Comparison of ENCODE assay signal across 16 cellular contexts in genomic region chr4:42008011-42008786, GRCh38. TPM values are rescaled to one million over a fixed set of nuclear protein-coding genes. Genes with fewer than 3 reads are reported as not detected.
DNase-seq lines count a peak whose midpoint lies in the region; ATAC-seq and TF ChIP-seq lines count a peak whose summit lies in the region.
"Had no signal": no experiment of that assay in that cellular context is flagged by ENCODE, and none has a peak within 500 bp of the region (broad histone marks: within the 10 kb centered on the region; RNA-seq: fewer than 3 reads in every experiment).

No MANE protein-coding gene starts in this region.

- 95 to 98% (median 96%) methylated on average over 3 of the region's 3 CpGs for WGBS in spleen, 5 donors

- ATAC-seq in WTC11 (no peak), left lobe of liver (no peak)
- ATAC-seq in stimulated activated effector memory CD8-positive, alpha-beta T cell treated with anti-CD3 and anti-CD28 coated beads, Interleukin-12 subunit alpha, Interleukin-12 subunit beta, amount 100 ng/mL, for 72 hours, result no peak
- ATAC-seq: CD8-positive, alpha-beta T cell had no signal

- H3K4me3 ChIP-seq in cardiac muscle cell, result no peak overlapping the region
- H3K4me3 ChIP-seq in left ventricle myocardium inferior, result no peak overlapping the region
- H3K4me3 ChIP-seq in spleen, result no peak overlapping the region
- H3K4me3 ChIP-seq: GM23248 had no signal

- H3K4me1 ChIP-seq in cardiac muscle cell (ENCODE audit: low read depth), result peaks cover 8% of the 10 kb centered on the region
- H3K4me1 ChIP-seq in left ventricle myocardium inferior, result peaks cover 44% of the 10 kb centered on the region
- peaks cover 0 to 10% (median 1%) of the 10 kb centered on the region in 6 donors for H3K4me1 ChIP-seq in spleen
- H3K4me1 ChIP-seq: Caco-2 had no signal

- H3K4me3 Mint-ChIP-seq in WTC11, result no peak overlapping the region
- no peak overlapping the region for H3K4me3 Mint-ChIP-seq in stimulated activated effector memory CD8-positive, alpha-beta T cell treated with anti-CD3 and anti-CD28 coated beads, Interleukin-12 subunit alpha, Interleukin-12 subunit beta, amount 100 ng/mL, for 72 hours
- H3K4me3 Mint-ChIP-seq: CD4-positive, CD25-positive, alpha-beta regulatory T cell; CD8-positive, alpha-beta T cell had no signal

- H3K27me3 ChIP-seq in cardiac muscle cell (no peaks in the 10 kb centered on the region), left ventricle myocardium inferior (ENCODE audit: low read depth) (no peaks in the 10 kb centered on the region), spleen (replicated peaks in 1 of 7) (no peaks in the 10 kb centered on the region)

- POLR2A ChIA-PET in WTC11 (lab: Charles Lee), result no interaction called here

- intact Hi-C loops in left ventricle myocardium inferior (cut with micrococcal nuclease) (no loop called here), spleen (cut with DNase I; ENCODE audit: low total_unique reads) (no loop called here)

- peaks cover 7% of the 10 kb centered on the region; the same call in 1 of the 2 replicates for H3K36me3 Mint-ChIP-seq in WTC11
- peaks cover 63% of the 10 kb centered on the region for H3K36me3 Mint-ChIP-seq in stimulated activated effector memory CD8-positive, alpha-beta T cell treated with anti-CD3 and anti-CD28 coated beads, Interleukin-12 subunit alpha, Interleukin-12 subunit beta, amount 100 ng/mL, for 72 hours

- CTCF ChIA-PET in WTC11 (lab: Charles Lee), result no interaction called here

- TF ChIP-seq CTCF in WTC11 (IDR thresholded peaks at IDR 0.05) (no peak), cardiac muscle cell (IDR thresholded peaks at IDR 0.05; ENCODE audit: low read depth, low read length) (no peak), left ventricle myocardium inferior (IDR thresholded peaks at IDR 0.05; ENCODE audit: borderline replicate concordance) (no peak), spleen (IDR thresholded peaks at IDR 0.05 in 8 of 11, conservative IDR thresholded peaks at IDR 0.05 in 3 of 11) (no peak)

- no peaks in the 10 kb centered on the region for H3K27me3 Mint-ChIP-seq in WTC11 (ENCODE audit: low read depth)
- H3K27me3 Mint-ChIP-seq: CD4-positive, CD25-positive, alpha-beta regulatory T cell had no signal

- H3K9me3 ChIP-seq in cardiac muscle cell (ENCODE audit: low read depth) (no peaks in the 10 kb centered on the region), left ventricle myocardium inferior (replicated peaks) (no peaks in the 10 kb centered on the region), spleen (no peaks in the 10 kb centered on the region)
- H3K9me3 ChIP-seq: Caco-2 had no signal

- H3K36me3 ChIP-seq in cardiac muscle cell (peaks cover 6% of the 10 kb centered on the region), left ventricle myocardium inferior (peaks cover 15% of the 10 kb centered on the region), spleen (peaks cover 0 to 83% (median 8%) of the 10 kb centered on the region in 6 donors)

- H3K4me1 Mint-ChIP-seq in WTC11, result no peaks in the 10 kb centered on the region
- H3K4me1 Mint-ChIP-seq in stimulated activated effector memory CD8-positive, alpha-beta T cell treated with anti-CD3 and anti-CD28 coated beads, Interleukin-12 subunit alpha, Interleukin-12 subunit beta, amount 100 ng/mL, for 72 hours, result peaks cover 54% of the 10 kb centered on the region

- H3K9me3 Mint-ChIP-seq in WTC11, result no peaks in the 10 kb centered on the region
- no peaks in the 10 kb centered on the region for H3K9me3 Mint-ChIP-seq in stimulated activated effector memory CD8-positive, alpha-beta T cell treated with anti-CD3 and anti-CD28 coated beads, Interleukin-12 subunit alpha, Interleukin-12 subunit beta, amount 100 ng/mL, for 72 hours
- H3K9me3 Mint-ChIP-seq: CD8-positive, alpha-beta T cell had no signal

- H3K27ac ChIP-seq in cardiac muscle cell (peak overlapping the region; percentile 53), left ventricle myocardium inferior (replicated peaks) (peak overlapping the region; percentile 75), spleen (no peak overlapping the region)
- H3K27ac ChIP-seq: GM23248 had no signal

- DNase-seq in WTC11 (ENCODE audit: low spot score), result no peak
- DNase-seq in cardiac muscle cell (ENCODE audit: low read depth in 1 of 2, low spot score in 1 of 2), result no peak
- DNase-seq in left ventricle myocardium inferior, result no peak
- DNase-seq in stimulated activated effector memory CD8-positive, alpha-beta T cell treated with anti-CD3 and anti-CD28 coated beads, Interleukin-12 subunit alpha, Interleukin-12 subunit beta, amount 100 ng/mL, for 72 hours (ENCODE audit: low spot score in 2 of 2), result no peak
- no peak for DNase-seq in left lobe of liver (ENCODE audit: low spot score)
- DNase-seq in spleen, result no peak
- DNase-seq: C1 segment of cervical spinal cord; Caco-2; CD4-positive, CD25-positive, alpha-beta regulatory T cell; CD8-positive, alpha-beta T cell; DMS153; DND-41; GM23248; H7; HCEC 1CT had no signal

- peak overlapping the region; percentile 33; the same call in 1 of the 2 replicates for H3K27ac Mint-ChIP-seq in WTC11
- peak overlapping the region; percentile 5 for H3K27ac Mint-ChIP-seq in stimulated activated effector memory CD8-positive, alpha-beta T cell treated with anti-CD3 and anti-CD28 coated beads, Interleukin-12 subunit alpha, Interleukin-12 subunit beta, amount 100 ng/mL, for 72 hours
- H3K27ac Mint-ChIP-seq: CD4-positive, CD25-positive, alpha-beta regulatory T cell; CD8-positive, alpha-beta T cell had no signal

- no peak for TF ChIP-seq POLR2A in spleen (IDR thresholded peaks at IDR 0.05)

TF ChIP-seq in WTC11, 78 proteins besides CTCF, POLR2A, EP300 and RAD21 (continues in another document):
- TF ChIP-seq CREB1 (CRISPR knock-in tag; IDR thresholded peaks at IDR 0.05) (no peak), GABPB1 (CRISPR knock-in tag; IDR thresholded peaks at IDR 0.05) (no peak), ATF3 (CRISPR knock-in tag; conservative IDR thresholded peaks at IDR 0.05) (no peak), ETV6 (CRISPR knock-in tag; IDR thresholded peaks at IDR 0.05) (no peak), ERG (CRISPR knock-in tag; IDR thresholded peaks at IDR 0.05) (no peak)
- TF ChIP-seq, protein P1, sequence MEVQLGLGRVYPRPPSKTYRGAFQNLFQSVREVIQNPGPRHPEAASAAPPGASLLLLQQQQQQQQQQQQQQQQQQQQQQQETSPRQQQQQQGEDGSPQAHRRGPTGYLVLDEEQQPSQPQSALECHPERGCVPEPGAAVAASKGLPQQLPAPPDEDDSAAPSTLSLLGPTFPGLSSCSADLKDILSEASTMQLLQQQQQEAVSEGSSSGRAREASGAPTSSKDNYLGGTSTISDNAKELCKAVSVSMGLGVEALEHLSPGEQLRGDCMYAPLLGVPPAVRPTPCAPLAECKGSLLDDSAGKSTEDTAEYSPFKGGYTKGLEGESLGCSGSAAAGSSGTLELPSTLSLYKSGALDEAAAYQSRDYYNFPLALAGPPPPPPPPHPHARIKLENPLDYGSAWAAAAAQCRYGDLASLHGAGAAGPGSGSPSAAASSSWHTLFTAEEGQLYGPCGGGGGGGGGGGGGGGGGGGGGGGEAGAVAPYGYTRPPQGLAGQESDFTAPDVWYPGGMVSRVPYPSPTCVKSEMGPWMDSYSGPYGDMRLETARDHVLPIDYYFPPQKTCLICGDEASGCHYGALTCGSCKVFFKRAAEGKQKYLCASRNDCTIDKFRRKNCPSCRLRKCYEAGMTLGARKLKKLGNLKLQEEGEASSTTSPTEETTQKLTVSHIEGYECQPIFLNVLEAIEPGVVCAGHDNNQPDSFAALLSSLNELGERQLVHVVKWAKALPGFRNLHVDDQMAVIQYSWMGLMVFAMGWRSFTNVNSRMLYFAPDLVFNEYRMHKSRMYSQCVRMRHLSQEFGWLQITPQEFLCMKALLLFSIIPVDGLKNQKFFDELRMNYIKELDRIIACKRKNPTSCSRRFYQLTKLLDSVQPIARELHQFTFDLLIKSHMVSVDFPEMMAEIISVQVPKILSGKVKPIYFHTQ (CRISPR knock-in tag; IDR thresholded peaks at IDR 0.05), result no peak

RNA-seq across cellular contexts. Expression of gene SLC30A9, which starts 17.9 kb away (rescaled TPM):
- total RNA-seq in WTC11 (2021) (66.0 to 72.2 TPM (median 70.1 TPM) in 3 replicates), cardiac muscle cell (99.1 and 103 TPM in 2 replicates), left ventricle myocardium inferior (80.4 TPM), left lobe of liver (22.4 TPM), spleen (10 to 100 TPM; 28.1 to 54.4 (median 35.0) TPM)
- polyA plus RNA-seq in cardiac muscle cell (62.2 and 73.9 TPM in 2 replicates), spleen (10 to 100 TPM in 1 of 3 donors, 1 to 10 TPM in 2; 7.1 to 11.0 (median 8.5) TPM)

RNA-seq across cellular contexts. Expression of gene DCAF4L1, which starts 26.6 kb away (rescaled TPM):
- total RNA-seq in WTC11 (2021), result 0.09 to 0.31 TPM (median 0.14 TPM) in 3 replicates
- 0.11 and 0.21 TPM in 2 replicates for total RNA-seq in cardiac muscle cell
- 0.07 and 0.17 TPM in 2 replicates for polyA plus RNA-seq in cardiac muscle cell
- 0.19 TPM for total RNA-seq in left ventricle myocardium inferior
- 0.13 TPM for total RNA-seq in left lobe of liver
- total RNA-seq in spleen, result 1 to 10 TPM in 2 of 7 donors, under 1 TPM in 5; 0.37 to 2.5 (median 0.79) TPM
- under 1 TPM; 0.15 to 0.20 (median 0.16) TPM for polyA plus RNA-seq in spleen
- total RNA-seq: A172, GM23248 had no signal

Comparison
In these comparisons a context has a peak if more than half of its experiments do, and no peak if none do; other contexts are left out.
1. H3K27ac ChIP-seq: peak in cardiac muscle cell (single experiment) and left ventricle myocardium inferior (single experiment); none in spleen (0 of 8).